In genomic region chr1:8478566-8478965, GRCh38 we compare ENCODE assay signal across 27 cellular contexts.
A peak's percentile ranks its signal among the peaks of the same experiment; 100 is the strongest.
DNase-seq lines count a peak whose midpoint lies in the region; ATAC-seq, FAIRE-seq and TF ChIP-seq lines count a peak whose summit lies in the region.
"Had no signal": no experiment of that assay in that cellular context is flagged by ENCODE, and none has a peak within 500 bp of the region (broad histone marks: within the 10 kb centered on the region; RNA-seq: fewer than 3 reads in every experiment).

No MANE protein-coding gene starts in this region.

- H3K27me3 ChIP-seq in GM12878 (replicated peaks in 1 of 2; ENCODE audit: control insufficient read depth in 2 of 2, insufficient read depth in 2 of 2, low read length in 1 of 2) (no peaks in the 10 kb centered on the region), mesendoderm (ENCODE audit: insufficient read depth, low read length, poor library complexity) (no peaks in the 10 kb centered on the region), tibial artery (no peaks in the 10 kb centered on the region)
- H3K27me3 ChIP-seq: dorsolateral prefrontal cortex, tibial nerve had no signal

- SMC1A ChIA-PET in GM12878 (lab: Charles Lee; ENCODE audit: uncharacterized antibody, unreplicated experiment) = interaction anchor here (0.5 to 3.8 kb wide), 12 partner anchors 16 to 73 kb away, joined by 3 to 19 read pairs (median 4); no protein-coding TSS in a partner anchor

- TF ChIP-seq CTCF in GM12878 (IDR thresholded peaks at IDR 0.05 in 2 of 3, conservative IDR thresholded peaks at IDR 0.05 in 1 of 3; ENCODE audit: control insufficient read depth in 2 of 3, extremely low read depth in 1 of 3, insufficient read depth in 1 of 3, low read depth in 3 of 3, low read length in 3 of 3) (no peak), tibial artery (IDR thresholded peaks at IDR 0.05) (no peak)

- H2AFZ ChIP-seq in GM12878 (ENCODE audit: control insufficient read depth, low read depth, low read length) = no peak overlapping the region

- no peaks in the 10 kb centered on the region for H4K20me1 ChIP-seq in GM12878 (ENCODE audit: control insufficient read depth, insufficient read depth)

- intact Hi-C loops in GM12878 (cut with micrococcal nuclease; ENCODE audit: unreplicated experiment) (loop anchor here (5.0 kb wide), 1 partner anchor 49 kb away; no protein-coding TSS in a partner anchor), tibial artery (cut with DNase I; ENCODE audit: low total_unique reads) (no loop called here)

- peaks cover 8% of the 10 kb centered on the region for H3K79me1 ChIP-seq in mesendoderm (ENCODE audit: low read length)

- H4K8ac ChIP-seq in mesendoderm (ENCODE audit: low read depth, low read length) = no peak overlapping the region

- FAIRE-seq in GM12878 (lab: Jason Lieb, UNC) = peak; percentile 27
- FAIRE-seq: endothelial cell of umbilical vein had no signal

- H3K4me1 ChIP-seq in GM12878 (ENCODE audit: control insufficient read depth, insufficient read depth, low read length) (peaks cover 42% of the 10 kb centered on the region), mesendoderm (ENCODE audit: control insufficient read depth, low read depth, low read length) (no peaks in the 10 kb centered on the region), tibial artery (peaks cover 0 to 47% (median 18%) of the 10 kb centered on the region in 4 donors)

- peak overlapping the region; percentile 4 for H3K27ac Mint-ChIP-seq in T-helper 2 cell treated with Interferon-gamma antibody and Interleukin-4, amounts not matched to agents 5 μg/mL and 100 μg/mL, for 36 hours
- H3K27ac Mint-ChIP-seq: activated naive CD8-positive, alpha-beta T cell treated with anti-CD3 and anti-CD28 coated beads, Interleukin-2, amount 10 ng/mL, durations not matched to agents 7 days and 5 days had no signal

- H3K79me2 ChIP-seq in GM12878 (ENCODE audit: control insufficient read depth, insufficient read depth, low read length) = no peaks in the 10 kb centered on the region
- H3K79me2 ChIP-seq in mesendoderm (ENCODE audit: control insufficient read depth, insufficient read depth, low read length) = no peaks in the 10 kb centered on the region

- CTCF ChIA-PET in GM12878 (lab: Yijun Ruan, JAX) = interaction anchor here (0.8 to 2.2 kb wide), 7 partner anchors 10 to 249 kb away, joined by 3 to 6 read pairs (median 4); no protein-coding TSS in a partner anchor

- no peak for DNase-seq in T-helper 2 cell treated with Interferon-gamma antibody and Interleukin-4, amounts not matched to agents 5 μg/mL and 100 μg/mL, for 36 hours (ENCODE audit: low spot score)
- DNase-seq in T-helper 2 cell (no peak), GM12878 (ENCODE audit: low read depth, low spot score) (no peak), mesendoderm (peak; percentile 37), tibial artery (no peak)
- DNase-seq: activated CD4-positive, alpha-beta T cell treated with anti-CD3 and anti-CD28 coated beads, Interleukin-2, amount 50 U/mL, for 4 hours; activated CD8-positive, alpha-beta memory T cell treated with anti-CD3 and anti-CD28 coated beads, Interleukin-2, amount 50 U/mL, for 48 hours; activated effector memory CD4-positive, alpha-beta T cell treated with Interleukin-2 at 50 U/mL for 16 hours; activated naive CD8-positive, alpha-beta T cell treated with anti-CD3 and anti-CD28 coated beads, Interleukin-2, amount 10 ng/mL, durations not matched to agents 7 days and 5 days; CD4-positive, alpha-beta memory T cell; cerebellar nuclear complex; dorsolateral prefrontal cortex; head of caudate nucleus; mammary epithelial cell; NCI-H1048; NCI-H187; NCI-H526 treated with DMSO at 0.1 percent for 48 hours; occipital lobe; retina; stimulated activated CD4-positive, alpha-beta T cell treated with anti-CD3 and anti-CD28 coated beads, Interleukin-4, amount 100 ng/mL, for 1 hour; stimulated activated naive CD8-positive, alpha-beta T cell treated with anti-CD3 and anti-CD28 coated beads, Interleukin-15, amount 100 ng/mL, for 72 hours had no signal

- H2BK5ac ChIP-seq in mesendoderm (ENCODE audit: low read length) = no peak overlapping the region

- H3K27me3 Mint-ChIP-seq in T-helper 2 cell treated with Interferon-gamma antibody and Interleukin-4, amounts not matched to agents 5 μg/mL and 100 μg/mL, for 36 hours (ENCODE audit: low read depth) = no peaks in the 10 kb centered on the region
- H3K27me3 Mint-ChIP-seq: activated naive CD8-positive, alpha-beta T cell treated with anti-CD3 and anti-CD28 coated beads, Interleukin-2, amount 10 ng/mL, durations not matched to agents 7 days and 5 days; CD4-positive, alpha-beta memory T cell; stimulated activated naive CD8-positive, alpha-beta T cell treated with anti-CD3 and anti-CD28 coated beads, Interleukin-15, amount 100 ng/mL, for 72 hours had no signal

- H3K9me3 ChIP-seq in GM12878 (replicated peaks; ENCODE audit: control insufficient read depth, insufficient read depth, low read length) (no peaks in the 10 kb centered on the region), tibial artery (no peaks in the 10 kb centered on the region)
- H3K9me3 ChIP-seq: tibial nerve had no signal

- TF ChIP-seq EP300 in GM12878 (IDR thresholded peaks at IDR 0.05; ENCODE audit: borderline replicate concordance in 1 of 2, control insufficient read depth in 1 of 2, low read depth in 2 of 2, low read length in 2 of 2) = no peak

- H2BK15ac ChIP-seq in mesendoderm (replicated peaks; ENCODE audit: low read depth) = no peak overlapping the region

- H3K36me3 Mint-ChIP-seq in T-helper 2 cell treated with Interferon-gamma antibody and Interleukin-4, amounts not matched to agents 5 μg/mL and 100 μg/mL, for 36 hours (ENCODE audit: low read depth) = peaks cover 24% of the 10 kb centered on the region

- TF ChIP-seq POLR2A in GM12878 (IDR thresholded peaks at IDR 0.05; ENCODE audit: low read depth, low read length) = no peak

- RAD21 ChIA-PET in GM12878 (lab: Charles Lee; ENCODE audit: unreplicated experiment) = interaction anchor here (1.1 to 3.0 kb wide), 5 partner anchors 45 to 248 kb away, joined by 3 to 13 read pairs (median 3); no protein-coding TSS in a partner anchor

- H3K36me3 ChIP-seq in GM12878 (ENCODE audit: control insufficient read depth in 2 of 2, insufficient read depth in 2 of 2, low read length in 1 of 2) = no peaks in the 10 kb centered on the region
- H3K36me3 ChIP-seq in mesendoderm (ENCODE audit: control insufficient read depth, insufficient read depth, low read length) = no peaks in the 10 kb centered on the region
- no peaks in the 10 kb centered on the region for H3K36me3 ChIP-seq in tibial artery
- H3K36me3 ChIP-seq: tibial nerve had no signal

- H3K27ac ChIP-seq in GM12878 (ENCODE audit: control insufficient read depth, insufficient read depth) (no peak overlapping the region), mesendoderm (ENCODE audit: low read depth, low read length) (no peak overlapping the region), tibial artery (peak overlapping the region; percentile 66 to 70)
- H3K27ac ChIP-seq: 22Rv1 had no signal

- no peak overlapping the region for H4K5ac ChIP-seq in mesendoderm (ENCODE audit: low read length)

- no peak overlapping the region for H3K56ac ChIP-seq in mesendoderm (ENCODE audit: low read length)

- no peak overlapping the region for H3K4me3 ChIP-seq in GM12878
- no peak overlapping the region for H3K4me3 ChIP-seq in mesendoderm (ENCODE audit: low read length)
- H3K4me3 ChIP-seq in tibial artery = no peak overlapping the region
- H3K4me3 ChIP-seq: dorsolateral prefrontal cortex, tibial nerve had no signal

- H3K4me2 ChIP-seq in GM12878 (ENCODE audit: control insufficient read depth, insufficient read depth) (no peak overlapping the region), mesendoderm (ENCODE audit: low read length) (no peak overlapping the region)

- H3K9me3 Mint-ChIP-seq in T-helper 2 cell treated with Interferon-gamma antibody and Interleukin-4, amounts not matched to agents 5 μg/mL and 100 μg/mL, for 36 hours = no peaks in the 10 kb centered on the region
- H3K9me3 Mint-ChIP-seq: activated naive CD8-positive, alpha-beta T cell treated with anti-CD3 and anti-CD28 coated beads, Interleukin-2, amount 10 ng/mL, durations not matched to agents 7 days and 5 days; CD4-positive, alpha-beta memory T cell; stimulated activated naive CD8-positive, alpha-beta T cell treated with anti-CD3 and anti-CD28 coated beads, Interleukin-15, amount 100 ng/mL, for 72 hours had no signal

- H3K4ac ChIP-seq in mesendoderm (ENCODE audit: low read depth, low read length) = no peak overlapping the region

- H2BK120ac ChIP-seq in mesendoderm (ENCODE audit: low read depth, low read length) = no peak overlapping the region

- TF ChIP-seq RAD21 in GM12878 (IDR thresholded peaks at IDR 0.05; ENCODE audit: insufficient read depth, low read depth, low read length) = no peak

- H3K4me3 Mint-ChIP-seq in T-helper 2 cell treated with Interferon-gamma antibody and Interleukin-4, amounts not matched to agents 5 μg/mL and 100 μg/mL, for 36 hours = no peak overlapping the region
- H3K4me3 Mint-ChIP-seq: activated naive CD8-positive, alpha-beta T cell treated with anti-CD3 and anti-CD28 coated beads, Interleukin-2, amount 10 ng/mL, durations not matched to agents 7 days and 5 days; CD4-positive, alpha-beta memory T cell; stimulated activated naive CD8-positive, alpha-beta T cell treated with anti-CD3 and anti-CD28 coated beads, Interleukin-15, amount 100 ng/mL, for 72 hours had no signal

- POLR2A ChIA-PET in GM12878 (lab: Charles Lee) = interaction anchor here (1.0 to 1.6 kb wide), 5 partner anchors 9 to 187 kb away, joined by 3 to 4 read pairs (median 3); no protein-coding TSS in a partner anchor

- H3K9ac ChIP-seq in GM12878 (ENCODE audit: control insufficient read depth, insufficient read depth, low read length) = no peak overlapping the region
- H3K9ac ChIP-seq in mesendoderm (ENCODE audit: low read length) = no peak overlapping the region

- no peak overlapping the region for H3K18ac ChIP-seq in mesendoderm (ENCODE audit: low read length)

- no peak overlapping the region for H3K23ac ChIP-seq in mesendoderm (ENCODE audit: low read length)

- in situ Hi-C loops in GM12878 (cut with MboI) = no loop called here

- BruUV-seq in GM12878 (replicated peaks; lab: Mats Ljungman, UMichigan) = no TSS peak

- H2AK5ac ChIP-seq in mesendoderm (ENCODE audit: low read length) = no peak overlapping the region

- ATAC-seq in GM12878 (no peak), HG03025 (IDR thresholded peaks at IDR 0.05; ENCODE audit: low FRiP score, unreplicated experiment) (no peak), GM18873 (IDR thresholded peaks at IDR 0.05; ENCODE audit: low FRiP score, unreplicated experiment) (no peak), GM19463 (IDR thresholded peaks at IDR 0.05; ENCODE audit: unreplicated experiment) (no peak)
- ATAC-seq: stimulated activated naive CD8-positive, alpha-beta T cell treated with anti-CD3 and anti-CD28 coated beads, Interleukin-15, amount 100 ng/mL, for 72 hours had no signal

- H3K4me1 Mint-ChIP-seq in T-helper 2 cell treated with Interferon-gamma antibody and Interleukin-4, amounts not matched to agents 5 μg/mL and 100 μg/mL, for 36 hours (ENCODE audit: low read depth) = peaks cover 43% of the 10 kb centered on the region

TF ChIP-seq in GM12878, 131 proteins besides CTCF, POLR2A, EP300 and RAD21 (continues in another document):
- TF ChIP-seq SMAD1 (IDR thresholded peaks at IDR 0.05; ENCODE audit: low read depth, partially characterized antibody) = no peak
- TF ChIP-seq RUNX3 (IDR thresholded peaks at IDR 0.05; ENCODE audit: low read length) = no peak
- TF ChIP-seq TCF7 (IDR thresholded peaks at IDR 0.05; ENCODE audit: borderline replicate concordance) = no peak
- TF ChIP-seq MTA3 (IDR thresholded peaks at IDR 0.05; ENCODE audit: borderline replicate concordance, low read length) = no peak

Comparison
In these comparisons a context has a peak if more than half of its experiments do, and no peak if none do; other contexts are left out.
1. H3K27ac ChIP-seq: peak in tibial artery (2 of 2); none in GM12878 (single experiment) and mesendoderm (single experiment).